In genomic region chr17:2396568-2397246, GRCh38 we compare ENCODE assay signal across 1 cellular context.
TF ChIP-seq lines count a peak whose summit lies in the region.

No MANE protein-coding gene starts in this region.

TF ChIP-seq in K562, 482 proteins besides CTCF, POLR2A, EP300 and RAD21 (continued from another document):
- no peak for TF ChIP-seq MGA (IDR thresholded peaks at IDR 0.05)
- no peak for TF ChIP-seq FOXK1 (CRISPR knock-in tag; IDR thresholded peaks at IDR 0.05; ENCODE audit: borderline replicate concordance)
- no peak for TF ChIP-seq HINFP (tag; conservative IDR thresholded peaks at IDR 0.05; ENCODE audit: low read depth)
- no peak for TF ChIP-seq ZNF79 (CRISPR knock-in tag; IDR thresholded peaks at IDR 0.05; ENCODE audit: low read depth)
- TF ChIP-seq, protein P1, sequence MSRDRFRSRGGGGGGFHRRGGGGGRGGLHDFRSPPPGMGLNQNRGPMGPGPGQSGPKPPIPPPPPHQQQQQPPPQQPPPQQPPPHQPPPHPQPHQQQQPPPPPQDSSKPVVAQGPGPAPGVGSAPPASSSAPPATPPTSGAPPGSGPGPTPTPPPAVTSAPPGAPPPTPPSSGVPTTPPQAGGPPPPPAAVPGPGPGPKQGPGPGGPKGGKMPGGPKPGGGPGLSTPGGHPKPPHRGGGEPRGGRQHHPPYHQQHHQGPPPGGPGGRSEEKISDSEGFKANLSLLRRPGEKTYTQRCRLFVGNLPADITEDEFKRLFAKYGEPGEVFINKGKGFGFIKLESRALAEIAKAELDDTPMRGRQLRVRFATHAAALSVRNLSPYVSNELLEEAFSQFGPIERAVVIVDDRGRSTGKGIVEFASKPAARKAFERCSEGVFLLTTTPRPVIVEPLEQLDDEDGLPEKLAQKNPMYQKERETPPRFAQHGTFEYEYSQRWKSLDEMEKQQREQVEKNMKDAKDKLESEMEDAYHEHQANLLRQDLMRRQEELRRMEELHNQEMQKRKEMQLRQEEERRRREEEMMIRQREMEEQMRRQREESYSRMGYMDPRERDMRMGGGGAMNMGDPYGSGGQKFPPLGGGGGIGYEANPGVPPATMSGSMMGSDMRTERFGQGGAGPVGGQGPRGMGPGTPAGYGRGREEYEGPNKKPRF (IDR thresholded peaks at IDR 0.05; ENCODE audit: low read depth, low read length) = no peak
- no peak for TF ChIP-seq ETV5 (CRISPR knock-in tag; IDR thresholded peaks at IDR 0.05; ENCODE audit: low read depth)
- peak; percentile 52 to 64 for TF ChIP-seq NRF1 (conservative IDR thresholded peaks at IDR 0.05 in 1 of 2, IDR thresholded peaks at IDR 0.05 in 1 of 2)
- TF ChIP-seq, protein P2, sequence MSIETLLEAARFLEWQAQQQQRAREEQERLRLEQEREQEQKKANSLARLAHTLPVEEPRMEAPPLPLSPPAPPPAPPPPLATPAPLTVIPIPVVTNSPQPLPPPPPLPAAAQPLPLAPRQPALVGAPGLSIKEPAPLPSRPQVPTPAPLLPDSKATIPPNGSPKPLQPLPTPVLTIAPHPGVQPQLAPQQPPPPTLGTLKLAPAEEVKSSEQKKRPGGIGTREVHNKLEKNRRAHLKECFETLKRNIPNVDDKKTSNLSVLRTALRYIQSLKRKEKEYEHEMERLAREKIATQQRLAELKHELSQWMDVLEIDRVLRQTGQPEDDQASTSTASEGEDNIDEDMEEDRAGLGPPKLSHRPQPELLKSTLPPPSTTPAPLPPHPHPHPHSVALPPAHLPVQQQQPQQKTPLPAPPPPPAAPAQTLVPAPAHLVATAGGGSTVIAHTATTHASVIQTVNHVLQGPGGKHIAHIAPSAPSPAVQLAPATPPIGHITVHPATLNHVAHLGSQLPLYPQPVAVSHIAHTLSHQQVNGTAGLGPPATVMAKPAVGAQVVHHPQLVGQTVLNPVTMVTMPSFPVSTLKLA (conservative IDR thresholded peaks at IDR 0.05) = peak; percentile 63 to 87
- peak; percentile 60; the same call in 1 of the 2 replicates for TF ChIP-seq TFAP4 (CRISPR knock-in tag; IDR thresholded peaks at IDR 0.05; ENCODE audit: borderline replicate concordance)
- TF ChIP-seq, protein P3, sequence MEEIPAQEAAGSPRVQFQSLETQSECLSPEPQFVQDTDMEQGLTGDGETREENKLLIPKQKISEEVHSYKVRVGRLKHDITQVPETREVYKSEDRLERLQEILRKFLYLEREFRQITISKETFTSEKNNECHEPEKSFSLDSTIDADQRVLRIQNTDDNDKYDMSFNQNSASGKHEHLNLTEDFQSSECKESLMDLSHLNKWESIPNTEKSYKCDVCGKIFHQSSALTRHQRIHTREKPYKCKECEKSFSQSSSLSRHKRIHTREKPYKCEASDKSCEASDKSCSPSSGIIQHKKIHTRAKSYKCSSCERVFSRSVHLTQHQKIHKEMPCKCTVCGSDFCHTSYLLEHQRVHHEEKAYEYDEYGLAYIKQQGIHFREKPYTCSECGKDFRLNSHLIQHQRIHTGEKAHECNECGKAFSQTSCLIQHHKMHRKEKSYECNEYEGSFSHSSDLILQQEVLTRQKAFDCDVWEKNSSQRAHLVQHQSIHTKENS (CRISPR knock-in tag; IDR thresholded peaks at IDR 0.05) = no peak
- no peak for TF ChIP-seq SETDB1 (IDR thresholded peaks at IDR 0.05; ENCODE audit: low read length)
- no peak for TF ChIP-seq NCOA2 (IDR thresholded peaks at IDR 0.05; ENCODE audit: partially characterized antibody in 2 of 2)
- no peak for TF ChIP-seq COPS2 (conservative IDR thresholded peaks at IDR 0.05)
- no peak for TF ChIP-seq ETS2 (tag; IDR thresholded peaks at IDR 0.05; ENCODE audit: borderline replicate concordance, poor library complexity, severe bottlenecking)
- no peak for TF ChIP-seq CC2D1A (IDR thresholded peaks at IDR 0.05)
- no peak for TF ChIP-seq TRIM25 (IDR thresholded peaks at IDR 0.05; ENCODE audit: borderline replicate concordance)
- no peak for TF ChIP-seq PHB2 (IDR thresholded peaks at IDR 0.05; ENCODE audit: low read depth)
- no peak for TF ChIP-seq ZBTB5 (IDR thresholded peaks at IDR 0.05)
- TF ChIP-seq ZNF12 (CRISPR knock-in tag; IDR thresholded peaks at IDR 0.05) = 0 out of 2 replicates have a peak, but pooled peaks have one; percentile 39
- no peak for TF ChIP-seq ZBTB17 (CRISPR knock-in tag; IDR thresholded peaks at IDR 0.05)
- TF ChIP-seq ZNF75A (CRISPR knock-in tag; IDR thresholded peaks at IDR 0.05) = no peak
- no peak for TF ChIP-seq ERF (CRISPR knock-in tag; IDR thresholded peaks at IDR 0.05)
- no peak for TF ChIP-seq SMARCE1 (IDR thresholded peaks at IDR 0.05)
TF ChIP-seq in K562: peak in this region for 36.
